In the genomic region with DNA sequence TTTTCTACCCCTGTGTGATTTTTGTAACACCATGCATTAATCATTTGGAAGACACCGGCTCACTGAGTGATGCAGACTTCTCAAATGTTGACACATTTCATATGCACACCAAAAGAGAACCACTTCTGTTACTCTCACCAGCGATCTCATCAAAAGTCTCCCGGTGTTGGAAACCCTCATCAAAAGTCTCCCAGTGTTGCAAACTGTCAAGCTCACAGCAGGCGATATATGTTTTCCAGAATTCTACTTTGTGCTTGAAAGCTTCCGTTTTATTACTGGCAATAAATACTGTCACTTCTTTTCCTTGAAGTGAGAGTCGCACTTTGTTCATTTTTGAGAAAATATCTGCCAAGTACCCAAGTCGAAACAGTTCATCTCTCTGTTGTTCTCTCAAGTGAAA, we compare ENCODE assay signal across 1 cellular context.
TF ChIP-seq lines count a peak whose summit lies in the region.

No MANE protein-coding gene starts in this region.

TF ChIP-seq in neural cell, 6 proteins besides CTCF, POLR2A, EP300 and RAD21 (continued from another document):
- TF ChIP-seq, protein P1, sequence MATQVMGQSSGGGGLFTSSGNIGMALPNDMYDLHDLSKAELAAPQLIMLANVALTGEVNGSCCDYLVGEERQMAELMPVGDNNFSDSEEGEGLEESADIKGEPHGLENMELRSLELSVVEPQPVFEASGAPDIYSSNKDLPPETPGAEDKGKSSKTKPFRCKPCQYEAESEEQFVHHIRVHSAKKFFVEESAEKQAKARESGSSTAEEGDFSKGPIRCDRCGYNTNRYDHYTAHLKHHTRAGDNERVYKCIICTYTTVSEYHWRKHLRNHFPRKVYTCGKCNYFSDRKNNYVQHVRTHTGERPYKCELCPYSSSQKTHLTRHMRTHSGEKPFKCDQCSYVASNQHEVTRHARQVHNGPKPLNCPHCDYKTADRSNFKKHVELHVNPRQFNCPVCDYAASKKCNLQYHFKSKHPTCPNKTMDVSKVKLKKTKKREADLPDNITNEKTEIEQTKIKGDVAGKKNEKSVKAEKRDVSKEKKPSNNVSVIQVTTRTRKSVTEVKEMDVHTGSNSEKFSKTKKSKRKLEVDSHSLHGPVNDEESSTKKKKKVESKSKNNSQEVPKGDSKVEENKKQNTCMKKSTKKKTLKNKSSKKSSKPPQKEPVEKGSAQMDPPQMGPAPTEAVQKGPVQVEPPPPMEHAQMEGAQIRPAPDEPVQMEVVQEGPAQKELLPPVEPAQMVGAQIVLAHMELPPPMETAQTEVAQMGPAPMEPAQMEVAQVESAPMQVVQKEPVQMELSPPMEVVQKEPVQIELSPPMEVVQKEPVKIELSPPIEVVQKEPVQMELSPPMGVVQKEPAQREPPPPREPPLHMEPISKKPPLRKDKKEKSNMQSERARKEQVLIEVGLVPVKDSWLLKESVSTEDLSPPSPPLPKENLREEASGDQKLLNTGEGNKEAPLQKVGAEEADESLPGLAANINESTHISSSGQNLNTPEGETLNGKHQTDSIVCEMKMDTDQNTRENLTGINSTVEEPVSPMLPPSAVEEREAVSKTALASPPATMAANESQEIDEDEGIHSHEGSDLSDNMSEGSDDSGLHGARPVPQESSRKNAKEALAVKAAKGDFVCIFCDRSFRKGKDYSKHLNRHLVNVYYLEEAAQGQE (IDR thresholded peaks at IDR 0.05; ENCODE audit: borderline replicate concordance) = no peak
- TF ChIP-seq TAF1 (IDR thresholded peaks at IDR 0.05; ENCODE audit: low read depth) (no peak), EZH2 (IDR thresholded peaks at IDR 0.05; ENCODE audit: borderline replicate concordance, insufficient read depth, low read length, poor library complexity, severe bottlenecking) (no peak)
